ENCODE assay signal across 8 cellular contexts in the genomic region with DNA sequence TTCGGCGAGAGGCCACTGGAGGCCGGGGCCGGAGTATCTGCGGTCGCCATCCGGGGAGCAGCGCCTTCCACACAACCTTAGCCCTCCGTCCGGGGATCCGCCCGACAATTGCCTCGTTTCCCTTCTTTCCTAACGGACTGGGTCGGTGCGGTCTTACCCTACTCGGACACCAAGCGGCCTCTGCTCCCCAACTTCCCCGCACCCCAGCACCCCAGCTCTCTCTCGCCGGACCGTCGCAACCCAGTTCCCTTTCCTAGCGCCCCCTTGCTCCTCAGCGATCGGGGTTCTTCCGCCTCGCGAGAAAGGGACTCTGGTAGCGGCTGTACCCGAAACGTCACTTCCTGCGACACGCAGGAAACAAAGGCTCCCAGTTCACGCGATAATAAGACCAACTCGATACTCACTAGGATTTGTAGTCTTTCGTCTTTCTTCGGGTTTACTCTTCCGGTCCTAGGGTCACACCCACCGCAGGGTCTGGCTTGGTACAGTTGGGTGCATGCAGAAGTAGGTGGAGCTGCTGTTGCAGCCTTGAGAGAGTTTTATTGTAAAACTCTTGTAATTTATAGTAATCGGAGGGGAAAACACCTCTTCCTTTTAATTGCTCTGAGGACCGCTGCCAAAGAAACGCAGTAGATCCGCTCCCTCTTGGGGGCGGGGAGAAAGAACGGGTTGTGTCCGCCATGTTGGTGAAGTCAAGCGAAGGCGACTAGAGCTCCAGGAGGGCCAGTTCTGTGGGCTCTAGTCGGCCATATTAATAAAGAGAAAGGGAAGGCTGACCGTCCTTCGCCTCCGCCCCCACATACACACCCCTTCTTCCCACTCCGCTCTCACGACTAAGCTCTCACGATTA. TPM values are rescaled to one million over a fixed set of nuclear protein-coding genes. Genes with fewer than 3 reads are reported as not detected.
A peak's percentile ranks its signal among the peaks of the same experiment; 100 is the strongest.
DNase-seq lines count a peak whose midpoint lies in the region; ATAC-seq and TF ChIP-seq lines count a peak whose summit lies in the region.

THAP2 (plus strand) TSS at position 741 of the 850 bp plus-strand sequence. CDS start 209 bp downstream, outside the sequence.
ZFC3H1 (minus strand) TSS at position 288 of the 850 bp plus-strand sequence; CDS start at position 50, 238 bp downstream.

- DNase-seq in NCI-H1417 treated with DMSO at 0.1 percent for 48 hours (lab: John Stamatoyannopoulos, UW), result peak; percentile 100
- DNase-seq in SW480 (ENCODE audit: low spot score), result peak; percentile 100
- peak; percentile 95 to 99 (median 97) for DNase-seq in adrenal gland
- peak; percentile 88 to 97 for DNase-seq in heart right ventricle
- peak; percentile 94 to 99 (median 96) for DNase-seq in posterior cingulate gyrus
- DNase-seq in upper lobe of right lung, result peak; percentile 94

- intact Hi-C loops in adrenal gland (cut with DNase I), result loop anchor here in 1 of 2 donors (10.0 kb wide), 1 partner anchor 91 kb away; the partner anchor contains the start of gene RAB21
- intact Hi-C loops in heart right ventricle (cut with DNase I), result loop anchor here in 5 of 10 donors (1.0 to 10.0 kb wide), 7 partner anchors 21 to 176 kb away; partner anchors contain the start of genes RAB21 (in 3 of the 5), TMEM19 (in 3 of the 5) and TBC1D15 (in 2 of the 5)
- intact Hi-C loops in posterior cingulate gyrus (cut with DNase I), result loop anchor here (1.0 to 5.0 kb wide), 2 partner anchors 21 to 84 kb away; no protein-coding TSS in a partner anchor
- intact Hi-C loops in upper lobe of right lung (cut with DNase I), result no loop called here

- TF ChIP-seq CTCF in GM12875 (IDR thresholded peaks at IDR 0.05; ENCODE audit: borderline replicate concordance, insufficient read depth, low read depth, low read length) (peak; percentile 39; the same call in 1 of the 2 replicates), adrenal gland (IDR thresholded peaks at IDR 0.05) (peak in 2 of 6 experiments; percentile 7 to 25), heart right ventricle (IDR thresholded peaks at IDR 0.05) (peak in 6 of 9 donors; percentile 12 to 60 (median 36)), upper lobe of right lung (IDR thresholded peaks at IDR 0.05) (peak; percentile 22)

- peak; percentile 95 to 99 for TF ChIP-seq POLR2A in adrenal gland (IDR thresholded peaks at IDR 0.05)

- 0 to 1% (median 0%) methylated on average over 44 to 57 of the region's 57 CpGs for WGBS in adrenal gland, 4 donors
- 0% methylated on average over 57 of the region's 57 CpGs for WGBS in heart right ventricle, 2 donors

- peak within 1 kb of the TSS; percentile 94 to 100 (median 98) for H3K27ac ChIP-seq in adrenal gland
- peak within 1 kb of the TSS; percentile 84 to 98 (median 94) for H3K27ac ChIP-seq in heart right ventricle
- peak within 1 kb of the TSS; percentile 96 for H3K27ac ChIP-seq in upper lobe of right lung

- ATAC-seq in HG02798 (IDR thresholded peaks at IDR 0.05; ENCODE audit: poor library complexity, unreplicated experiment) (peak; percentile 93), heart right ventricle (peak; percentile 96 to 98 (median 97)), upper lobe of right lung (peak; percentile 94)

- H3K4me3 ChIP-seq in GM12875 (ENCODE audit: low read depth, low read length) (peak within 1 kb of the TSS; percentile 90), adrenal gland (peak within 1 kb of the TSS; percentile 65 to 84 (median 82)), heart right ventricle (peak within 1 kb of the TSS; percentile 74 to 98 (median 85)), upper lobe of right lung (peak within 1 kb of the TSS; percentile 92)

- no peaks in the 10 kb centered on the region for H3K9me3 ChIP-seq in adrenal gland (replicated peaks in 1 of 3)
- no peaks in the 10 kb centered on the region for H3K9me3 ChIP-seq in heart right ventricle
- no peaks in the 10 kb centered on the region for H3K9me3 ChIP-seq in upper lobe of right lung

- H3K4me1 ChIP-seq in adrenal gland (replicated peaks in 1 of 2) (peaks cover 11 to 35% of the 10 kb centered on the region in 2 donors), heart right ventricle (peaks cover 0 to 37% (median 34%) of the 10 kb centered on the region in 9 donors), upper lobe of right lung (peaks cover 26% of the 10 kb centered on the region)

- H3K36me3 ChIP-seq in adrenal gland (replicated peaks in 1 of 2) (peaks cover 0 to 15% of the 10 kb centered on the region in 2 donors), heart right ventricle (peaks cover 0 to 29% (median 7%) of the 10 kb centered on the region in 9 donors), upper lobe of right lung (peaks cover 17% of the 10 kb centered on the region)

- H3K27me3 ChIP-seq in adrenal gland (no peaks in the 10 kb centered on the region), heart right ventricle (no peaks in the 10 kb centered on the region), upper lobe of right lung (no peaks in the 10 kb centered on the region)

RNA-seq across cellular contexts. Expression of gene THAP2, which starts in this region (rescaled TPM):
- total RNA-seq in adrenal gland (10 to 100 TPM in 2 of 8 donors, 1 to 10 TPM in 5, under 1 TPM in 1; 0.95 to 15.7 (median 5.0) TPM), heart right ventricle (1 to 10 TPM; 4.3 to 9.7 (median 6.8) TPM), upper lobe of right lung (4.9 TPM)
- polyA plus RNA-seq in adrenal gland (10 to 100 TPM in 1 of 3 donors, 1 to 10 TPM in 2; 3.3 to 11.9 (median 4.9) TPM), heart right ventricle (1 to 10 TPM; 2.3 to 2.8 TPM)

RNA-seq across cellular contexts. Expression of gene ZFC3H1, which starts in this region (rescaled TPM):
- 10 to 100 TPM; 11.8 to 56.2 (median 28.8) TPM for total RNA-seq in adrenal gland
- polyA plus RNA-seq in adrenal gland, result 10 to 100 TPM; 25.0 to 41.9 (median 29.4) TPM
- total RNA-seq in heart right ventricle, result 10 to 100 TPM; 13.6 to 26.5 (median 17.2) TPM
- polyA plus RNA-seq in heart right ventricle, result 10 to 100 TPM in 1 of 2 donors, 1 to 10 TPM in 1; 6.9 to 23.4 TPM
- 44.8 TPM for total RNA-seq in upper lobe of right lung

Comparison
In these comparisons a context has a peak if more than half of its experiments do, and no peak if none do; other contexts are left out.
1. Peak in every context shown above with its lines: DNase-seq, ATAC-seq, H3K4me3 ChIP-seq and H3K27ac ChIP-seq.